In the genomic region with DNA sequence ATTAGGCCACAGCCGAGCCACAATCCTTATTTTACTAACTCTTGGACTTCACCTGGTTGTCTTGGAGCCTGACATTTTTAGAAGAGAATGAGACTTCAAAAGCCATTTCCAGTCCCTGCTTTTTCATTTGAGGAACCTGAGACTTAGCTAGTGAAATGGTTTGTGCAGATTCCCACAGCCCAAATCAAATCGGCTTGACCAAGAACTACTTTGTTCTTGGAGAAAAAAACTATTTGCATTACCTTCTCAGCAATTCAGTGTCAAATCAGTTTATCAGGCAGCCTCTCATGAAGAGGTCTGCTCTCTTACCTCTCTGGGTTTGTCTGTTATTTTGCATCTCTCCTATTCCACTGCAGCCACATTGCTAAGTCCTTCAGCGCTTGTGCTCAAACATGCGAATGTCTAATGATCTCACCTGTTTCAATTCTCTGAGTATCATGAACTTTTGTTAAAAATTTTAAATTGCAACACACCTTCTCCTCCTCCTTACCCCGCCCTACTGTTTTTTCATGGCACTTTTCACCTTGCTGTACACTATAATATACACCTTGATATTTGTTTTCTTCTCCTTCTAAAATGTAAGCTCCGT, we compare ENCODE assay signal across 8 cellular contexts. TPM values are rescaled to one million over a fixed set of nuclear protein-coding genes. Genes with fewer than 3 reads are reported as not detected.
A peak's percentile ranks its signal among the peaks of the same experiment; 100 is the strongest.
DNase-seq lines count a peak whose midpoint lies in the region; FAIRE-seq and TF ChIP-seq lines count a peak whose summit lies in the region.

No MANE protein-coding gene starts in this region.

- H3K27me3 ChIP-seq in H7 (ENCODE audit: control insufficient read depth, insufficient read depth, low read length) (no peaks in the 10 kb centered on the region), transverse colon (no peaks in the 10 kb centered on the region)

- H3K36me3 Mint-ChIP-seq in activated T-helper 1 cell treated with anti-CD3 and anti-CD28 coated beads, Interleukin-12 subunit alpha, Interleukin-12 subunit beta, Interleukin-2, Interleukin-4 antibody, amounts not matched to agents 30 ng/mL and 10 ng/mL and 1 ng/mL, durations not matched to agents 14 hours and 24 hours and 36 hours (ENCODE audit: low read depth) = peaks cover 10% of the 10 kb centered on the region

- H3K4me1 ChIP-seq in kidney (ENCODE audit: control insufficient read depth in 1 of 2, insufficient read depth in 1 of 2, low read depth in 1 of 2, low read length in 2 of 2) (peaks cover 6 to 15% of the 10 kb centered on the region in 2 donors), transverse colon (peaks cover 26 to 75% (median 33%) of the 10 kb centered on the region in 4 donors)

- H3K4me3 Mint-ChIP-seq in activated T-helper 1 cell treated with anti-CD3 and anti-CD28 coated beads, Interleukin-12 subunit alpha, Interleukin-12 subunit beta, Interleukin-2, Interleukin-4 antibody, amounts not matched to agents 30 ng/mL and 10 ng/mL and 1 ng/mL, durations not matched to agents 14 hours and 24 hours and 36 hours = peak overlapping the region; percentile 100

- peaks cover 7% of the 10 kb centered on the region for H3K9me3 Mint-ChIP-seq in activated T-helper 1 cell treated with anti-CD3 and anti-CD28 coated beads, Interleukin-12 subunit alpha, Interleukin-12 subunit beta, Interleukin-2, Interleukin-4 antibody, amounts not matched to agents 30 ng/mL and 10 ng/mL and 1 ng/mL, durations not matched to agents 14 hours and 24 hours and 36 hours

- H3K9ac ChIP-seq in kidney (ENCODE audit: low read length in 2 of 2) = peak overlapping the region in 1 of 2 donors; percentile 51

- H3K27ac Mint-ChIP-seq in activated T-helper 1 cell treated with anti-CD3 and anti-CD28 coated beads, Interleukin-12 subunit alpha, Interleukin-12 subunit beta, Interleukin-2, Interleukin-4 antibody, amounts not matched to agents 30 ng/mL and 10 ng/mL and 1 ng/mL, durations not matched to agents 14 hours and 24 hours and 36 hours = peak overlapping the region; percentile 88

- no peak for FAIRE-seq in kidney (lab: Jason Lieb, UNC)

- H3K36me3 ChIP-seq in H7 (replicated peaks; ENCODE audit: control insufficient read depth, insufficient read depth, low read length) (no peaks in the 10 kb centered on the region), kidney (ENCODE audit: control insufficient read depth in 1 of 2, insufficient read depth in 2 of 2, low read length in 2 of 2) (no peaks in the 10 kb centered on the region), transverse colon (no peaks in the 10 kb centered on the region)

- DNase-seq in H7 (no peak), kidney (no peak), transverse colon (no peak), islet precursor cell (no peak), UCSD-AML1 (lab: John Stamatoyannopoulos, UW; ENCODE audit: unreplicated experiment) (no peak), OCI-M2 (lab: John Stamatoyannopoulos, UW; ENCODE audit: unreplicated experiment) (no peak)
- DNase-seq in activated T-helper 1 cell treated with anti-CD3 and anti-CD28 coated beads, Interleukin-12 subunit alpha, Interleukin-12 subunit beta, Interleukin-2, Interleukin-4 antibody, amounts not matched to agents 30 ng/mL and 10 ng/mL and 1 ng/mL, durations not matched to agents 14 hours and 24 hours and 36 hours (ENCODE audit: low spot score) = no peak

- no peak for TF ChIP-seq POLR2A in transverse colon (IDR thresholded peaks at IDR 0.05)

- in situ Hi-C loops in transverse colon (cut with MboI; ENCODE audit: low pct_ligation_motif_present in 1 of 4, low pct_unique_long_range_greater_than_20kb in 1 of 4, low sequenced_read_pairs in 3 of 4) = no loop called here

- H3K4me3 ChIP-seq in H7 (ENCODE audit: insufficient read depth, low read depth, low read length) (peak overlapping the region; percentile 87), kidney (ENCODE audit: low read length in 2 of 2) (peak overlapping the region; percentile 60 to 99), transverse colon (peak overlapping the region; percentile 5 to 92 (median 79))

- intact Hi-C loops in activated T-helper 1 cell treated with anti-CD3 and anti-CD28 coated beads, Interleukin-12 subunit alpha, Interleukin-12 subunit beta, Interleukin-2, Interleukin-4 antibody, amounts not matched to agents 30 ng/mL and 10 ng/mL and 1 ng/mL, durations not matched to agents 14 hours and 24 hours and 36 hours (cut with micrococcal nuclease) = loop anchor here (1.0 to 10.0 kb wide), 14 partner anchors 8 to 1555 kb away; partner anchors contain the start of genes CCDC28A, PERP and PEX7
- intact Hi-C loops in kidney (cut with DNase I) (no loop called here), transverse colon (cut with DNase I; ENCODE audit: low total_unique reads) (loop anchor here (5.0 kb wide), 1 partner anchor 932 kb away; the partner anchor contains the start of gene BCLAF1)

- peaks cover 62% of the 10 kb centered on the region for H3K4me1 Mint-ChIP-seq in activated T-helper 1 cell treated with anti-CD3 and anti-CD28 coated beads, Interleukin-12 subunit alpha, Interleukin-12 subunit beta, Interleukin-2, Interleukin-4 antibody, amounts not matched to agents 30 ng/mL and 10 ng/mL and 1 ng/mL, durations not matched to agents 14 hours and 24 hours and 36 hours (ENCODE audit: low read depth)

- no peaks in the 10 kb centered on the region for H3K9me3 ChIP-seq in kidney (ENCODE audit: control insufficient read depth in 1 of 2, low read length in 2 of 2)
- no peaks in the 10 kb centered on the region for H3K9me3 ChIP-seq in transverse colon

- no peak for TF ChIP-seq EP300 in transverse colon (IDR thresholded peaks at IDR 0.05; ENCODE audit: low read depth)

- no peak for TF ChIP-seq CTCF in C4-2B (conservative IDR thresholded peaks at IDR 0.05)
- TF ChIP-seq CTCF in kidney (IDR thresholded peaks at IDR 0.05; ENCODE audit: borderline replicate concordance, extremely low read depth, insufficient read depth) = no peak
- TF ChIP-seq CTCF in transverse colon (IDR thresholded peaks at IDR 0.05) = no peak

- H3K27me3 Mint-ChIP-seq in activated T-helper 1 cell treated with anti-CD3 and anti-CD28 coated beads, Interleukin-12 subunit alpha, Interleukin-12 subunit beta, Interleukin-2, Interleukin-4 antibody, amounts not matched to agents 30 ng/mL and 10 ng/mL and 1 ng/mL, durations not matched to agents 14 hours and 24 hours and 36 hours (ENCODE audit: insufficient read depth) = peaks cover 4% of the 10 kb centered on the region

- H3K27ac ChIP-seq in C4-2B = peak overlapping the region; percentile 89
- peak overlapping the region; percentile 91 to 98 for H3K27ac ChIP-seq in kidney (ENCODE audit: low read depth in 2 of 2, low read length in 2 of 2)
- peak overlapping the region; percentile 95 to 98 (median 96) for H3K27ac ChIP-seq in transverse colon

- WGBS in transverse colon (ENCODE audit: low coverage in 1 of 2), 2 donors = 55 to 69% methylated on average over 4 to 6 of the region's 6 CpGs

RNA-seq across cellular contexts. Expression of gene IFNGR1, which starts 0.6 kb away (rescaled TPM):
- total RNA-seq in H7 (2014; rRNA removed; shearing (Covaris generic)) = 21.8 and 24.7 TPM in 2 replicates
- 12.5 and 12.6 TPM in 2 replicates for total RNA-seq in activated T-helper 1 cell treated with anti-CD3 and anti-CD28 coated beads, Interleukin-12 subunit alpha, Interleukin-12 subunit beta, Interleukin-2, Interleukin-4 antibody, amounts not matched to agents 30 ng/mL and 10 ng/mL and 1 ng/mL, durations not matched to agents 14 hours and 24 hours and 36 hours
- total RNA-seq in kidney (94.3 TPM), transverse colon (100 to 1,000 TPM in 2 of 4 donors, 10 to 100 TPM in 1, 1 to 10 TPM in 1; 7.0 to 116 (median 86.8) TPM)
- polyA plus RNA-seq in kidney (ENCODE audit: insufficient read depth, low read depth, low replicate concordance) = 42.8 TPM

RNA-seq across cellular contexts. Expression of gene IL22RA2, which starts 46.3 kb away (rescaled TPM):
- total RNA-seq in H7 (2014; rRNA removed; shearing (Covaris generic)) = not detected in 2 replicates
- not detected in 2 replicates for total RNA-seq in activated T-helper 1 cell treated with anti-CD3 and anti-CD28 coated beads, Interleukin-12 subunit alpha, Interleukin-12 subunit beta, Interleukin-2, Interleukin-4 antibody, amounts not matched to agents 30 ng/mL and 10 ng/mL and 1 ng/mL, durations not matched to agents 14 hours and 24 hours and 36 hours
- not detected for total RNA-seq in kidney
- polyA plus RNA-seq in kidney (ENCODE audit: insufficient read depth, low read depth, low replicate concordance) = not detected
- under 1 TPM in 1 of 4 donors, not detected in 3; 0.16 TPM for total RNA-seq in transverse colon
